8 cellular contexts compared by ENCODE assay signal in the genomic region with DNA sequence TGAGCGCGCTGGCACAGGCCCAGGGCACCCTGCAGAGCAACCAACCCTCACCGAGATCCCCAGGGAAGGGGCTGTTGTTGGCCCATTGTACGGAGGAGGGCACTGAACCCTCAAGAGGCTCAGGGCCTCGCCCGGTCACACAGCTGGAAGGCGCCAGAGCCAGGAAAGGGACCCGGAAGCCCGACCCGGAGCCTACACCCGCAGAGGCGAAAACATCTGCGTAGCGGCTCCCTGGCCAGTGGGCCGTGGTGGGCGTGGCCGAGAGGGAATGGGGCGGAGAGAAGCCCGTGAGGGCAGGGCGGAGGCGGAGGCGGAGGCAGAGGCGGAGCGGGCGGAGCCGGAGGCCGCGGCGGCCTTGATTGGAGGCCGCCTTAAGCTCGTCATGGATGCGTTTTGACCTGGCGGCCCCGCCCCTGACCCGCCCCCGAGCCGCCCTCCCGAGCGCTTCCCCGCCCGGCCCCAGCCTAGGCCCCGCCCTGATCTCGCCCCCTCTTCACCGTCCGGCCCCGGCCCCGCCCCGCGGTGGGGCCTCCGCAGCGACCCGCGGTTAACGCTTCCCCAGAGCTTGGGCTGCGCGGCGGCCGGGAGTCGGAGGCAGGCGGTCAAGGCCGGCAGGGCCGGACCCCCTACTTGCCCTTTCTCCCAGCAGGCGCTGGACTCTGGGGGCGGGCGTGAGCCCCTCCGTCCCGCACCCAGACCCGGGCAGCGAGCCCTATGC. TPM values are rescaled to one million over a fixed set of nuclear protein-coding genes. Genes with fewer than 3 reads are reported as not detected.
DNase-seq lines count a peak whose midpoint lies in the region; ATAC-seq and TF ChIP-seq lines count a peak whose summit lies in the region.

No MANE protein-coding gene starts in this region.

- peak overlapping the region; percentile 89 to 94 (median 92) for H3K4me3 Mint-ChIP-seq in CD4-positive, CD25-positive, alpha-beta regulatory T cell
- H3K4me3 Mint-ChIP-seq in activated CD4-positive, alpha-beta memory T cell treated with anti-CD3 and anti-CD28 coated beads for 36 hours: peak overlapping the region; percentile 79

- H3K9me3 ChIP-seq in CD4-positive, CD25-positive, alpha-beta regulatory T cell (ENCODE audit: control insufficient read depth in 2 of 2, low read length in 2 of 2): no peaks in the 10 kb centered on the region
- no peaks in the 10 kb centered on the region for H3K9me3 ChIP-seq in lower lobe of right lung

- TF ChIP-seq CTCF in dorsolateral prefrontal cortex (IDR thresholded peaks at IDR 0.05 in 54 of 56, conservative IDR thresholded peaks at IDR 0.05 in 2 of 56; ENCODE audit: low read depth in 1 of 56, partially characterized antibody in 56 of 56) (peak in 28 of 56 donors; percentile 4 to 62 (median 26)), lower lobe of right lung (IDR thresholded peaks at IDR 0.05) (no peak)

- peak; percentile 79 to 80 for ATAC-seq in CD4-positive, CD25-positive, alpha-beta regulatory T cell (ENCODE audit: low read depth in 2 of 2)
- ATAC-seq in GM19438 (IDR thresholded peaks at IDR 0.05; ENCODE audit: low read depth, unreplicated experiment) (peak; percentile 50), HG03565 (IDR thresholded peaks at IDR 0.05; ENCODE audit: unreplicated experiment) (peak; percentile 53), lower lobe of right lung (peak; percentile 93 to 96)

- H3K27ac ChIP-seq in CD4-positive, CD25-positive, alpha-beta regulatory T cell (ENCODE audit: insufficient read depth, low read length, poor library complexity, severe bottlenecking): peak overlapping the region; percentile 89
- peak overlapping the region; percentile 63 to 98 (median 95) for H3K27ac ChIP-seq in dorsolateral prefrontal cortex
- H3K27ac ChIP-seq in lower lobe of right lung: peak overlapping the region; percentile 93

- no peaks in the 10 kb centered on the region for H3K9me3 Mint-ChIP-seq in CD4-positive, CD25-positive, alpha-beta regulatory T cell
- H3K9me3 Mint-ChIP-seq in activated CD4-positive, alpha-beta memory T cell treated with anti-CD3 and anti-CD28 coated beads for 36 hours: no peaks in the 10 kb centered on the region

- H3K36me3 ChIP-seq in CD4-positive, CD25-positive, alpha-beta regulatory T cell (ENCODE audit: control insufficient read depth, insufficient read depth, low read length): peaks cover 7% of the 10 kb centered on the region
- H3K36me3 ChIP-seq in lower lobe of right lung: peaks cover 14% of the 10 kb centered on the region

- peaks cover 0 to 57% (median 24%) of the 10 kb centered on the region in 4 donors for H3K4me1 Mint-ChIP-seq in CD4-positive, CD25-positive, alpha-beta regulatory T cell
- peaks cover 29% of the 10 kb centered on the region for H3K4me1 Mint-ChIP-seq in activated CD4-positive, alpha-beta memory T cell treated with anti-CD3 and anti-CD28 coated beads for 36 hours (ENCODE audit: low read depth)

- H3K36me3 Mint-ChIP-seq in CD4-positive, CD25-positive, alpha-beta regulatory T cell: peaks cover 13% of the 10 kb centered on the region
- peaks cover 5% of the 10 kb centered on the region for H3K36me3 Mint-ChIP-seq in activated CD4-positive, alpha-beta memory T cell treated with anti-CD3 and anti-CD28 coated beads for 36 hours

- peak; percentile 91 to 97 (median 95) for DNase-seq in CD4-positive, CD25-positive, alpha-beta regulatory T cell
- DNase-seq in NCI-H748 treated with DMSO at 0.1 percent for 48 hours (lab: John Stamatoyannopoulos, UW): peak; percentile 65
- DNase-seq in activated CD4-positive, alpha-beta memory T cell treated with anti-CD3 and anti-CD28 coated beads for 36 hours: peak; percentile 98
- peak; percentile 91 to 99 (median 94) for DNase-seq in dorsolateral prefrontal cortex
- peak; percentile 97 for DNase-seq in lower lobe of right lung
- DNase-seq in stimulated activated CD4-positive, alpha-beta T cell treated with anti-CD3 and anti-CD28 coated beads, Interleukin-4, amount 100 ng/mL, for 48 hours (ENCODE audit: low read depth in 2 of 2): peak; percentile 91 to 95

- H3K4me1 ChIP-seq in CD4-positive, CD25-positive, alpha-beta regulatory T cell (ENCODE audit: control insufficient read depth, insufficient read depth, low read length, poor library complexity, severe bottlenecking): peaks cover 46% of the 10 kb centered on the region
- H3K4me1 ChIP-seq in lower lobe of right lung: peaks cover 39% of the 10 kb centered on the region

- H3K27me3 Mint-ChIP-seq in CD4-positive, CD25-positive, alpha-beta regulatory T cell: peaks cover 21% of the 10 kb centered on the region
- no peaks in the 10 kb centered on the region for H3K27me3 Mint-ChIP-seq in activated CD4-positive, alpha-beta memory T cell treated with anti-CD3 and anti-CD28 coated beads for 36 hours

- POLR2A ChIA-PET in activated CD4-positive, alpha-beta memory T cell treated with anti-CD3 and anti-CD28 coated beads for 36 hours (lab: Charles Lee): interaction anchor here (0.8 to 1.9 kb wide), 10 partner anchors 10 to 191 kb away, joined by 3 to 4 read pairs (median 3); a partner anchor contains a TSS

- H3K27me3 ChIP-seq in CD4-positive, CD25-positive, alpha-beta regulatory T cell (ENCODE audit: control insufficient read depth, insufficient read depth, low read length): no peaks in the 10 kb centered on the region
- H3K27me3 ChIP-seq in dorsolateral prefrontal cortex (no peaks in the 10 kb centered on the region), lower lobe of right lung (ENCODE audit: low read depth) (no peaks in the 10 kb centered on the region)

- CTCF ChIA-PET in activated CD4-positive, alpha-beta memory T cell treated with anti-CD3 and anti-CD28 coated beads for 36 hours (lab: Charles Lee): interaction anchor here (0.7 to 2.1 kb wide), 5 partner anchors 13 to 411 kb away, joined by 3 to 4 read pairs (median 3); no protein-coding TSS in a partner anchor

- intact Hi-C loops in activated CD4-positive, alpha-beta memory T cell treated with anti-CD3 and anti-CD28 coated beads for 36 hours (cut with micrococcal nuclease): loop anchor here (1.0 to 2.0 kb wide), 4 partner anchors 10 to 171 kb away; a partner anchor contains a TSS
- intact Hi-C loops in dorsolateral prefrontal cortex (cut with DNase I) (loop anchor here (2.0 to 10.0 kb wide), 8 partner anchors 57 to 729 kb away; a partner anchor contains a TSS), lower lobe of right lung (cut with DNase I) (no loop called here)

- H3K27ac Mint-ChIP-seq in CD4-positive, CD25-positive, alpha-beta regulatory T cell: peak overlapping the region; percentile 95 to 98 (median 97)
- peak overlapping the region; percentile 81 for H3K27ac Mint-ChIP-seq in activated CD4-positive, alpha-beta memory T cell treated with anti-CD3 and anti-CD28 coated beads for 36 hours

- H3K4me3 ChIP-seq in CD4-positive, CD25-positive, alpha-beta regulatory T cell (ENCODE audit: low read depth, low read length): peak overlapping the region; percentile 72
- H3K4me3 ChIP-seq in dorsolateral prefrontal cortex: peak overlapping the region; percentile 39 to 97 (median 76)
- peak overlapping the region; percentile 70 for H3K4me3 ChIP-seq in lower lobe of right lung

RNA-seq across cellular contexts. Expression of a gene that starts 2.1 kb away (rescaled TPM):
- 7.0 TPM for total RNA-seq in CD4-positive, CD25-positive, alpha-beta regulatory T cell
- polyA plus RNA-seq in CD4-positive, CD25-positive, alpha-beta regulatory T cell: 10 to 100 TPM in 2 of 4 donors, 1 to 10 TPM in 2; 7.9 to 11.5 (median 10.0) TPM
- 10 to 100 TPM; 10.6 to 10.8 TPM for total RNA-seq in activated CD4-positive, alpha-beta memory T cell treated with anti-CD3 and anti-CD28 coated beads for 36 hours
- total RNA-seq in dorsolateral prefrontal cortex (10 to 100 TPM in 44 of 120 experiments, 1 to 10 TPM in 76; 7.2 to 12.6 (median 9.5) TPM), lower lobe of right lung (8.3 TPM)

RNA-seq across cellular contexts. Expression of a gene that starts 10.5 kb away (rescaled TPM):
- 61.1 TPM for total RNA-seq in CD4-positive, CD25-positive, alpha-beta regulatory T cell
- 10 to 100 TPM; 41.5 to 46.9 (median 42.0) TPM for polyA plus RNA-seq in CD4-positive, CD25-positive, alpha-beta regulatory T cell
- total RNA-seq in activated CD4-positive, alpha-beta memory T cell treated with anti-CD3 and anti-CD28 coated beads for 36 hours: 10 to 100 TPM; 35.0 to 39.0 TPM
- total RNA-seq in dorsolateral prefrontal cortex: 100 to 1,000 TPM in 1 of 120 experiments, 10 to 100 TPM in 119; 40.5 to 100 (median 61.4) TPM
- 69.4 TPM for total RNA-seq in lower lobe of right lung

RNA-seq across cellular contexts. Expression of a gene that starts 22.7 kb away (rescaled TPM):
- not detected for total RNA-seq in CD4-positive, CD25-positive, alpha-beta regulatory T cell
- not detected for polyA plus RNA-seq in CD4-positive, CD25-positive, alpha-beta regulatory T cell
- total RNA-seq in activated CD4-positive, alpha-beta memory T cell treated with anti-CD3 and anti-CD28 coated beads for 36 hours: not detected
- 100 to 1,000 TPM in 8 of 120 experiments, 10 to 100 TPM in 112; 15.9 to 126 (median 44.6) TPM for total RNA-seq in dorsolateral prefrontal cortex
- 0.89 TPM for total RNA-seq in lower lobe of right lung

Comparison
In these comparisons a context has a peak if more than half of its experiments do, and no peak if none do; other contexts are left out.
1. Peak in every context shown above with its lines: DNase-seq, ATAC-seq, H3K4me3 ChIP-seq and H3K27ac ChIP-seq.